9 cellular contexts compared by ENCODE assay signal in genomic region chrX:130402211-130402684, GRCh38. TPM values are rescaled to one million over a fixed set of nuclear protein-coding genes. Genes with fewer than 3 reads are reported as not detected.
A peak's percentile ranks its signal among the peaks of the same experiment; 100 is the strongest.
DNase-seq lines count a peak whose midpoint lies in the region; ATAC-seq and TF ChIP-seq lines count a peak whose summit lies in the region.
"Had no signal": no experiment of that assay in that cellular context is flagged by ENCODE, and none has a peak within 500 bp of the region (broad histone marks: within the 10 kb centered on the region; RNA-seq: fewer than 3 reads in every experiment).

No MANE protein-coding gene starts in this region.

- H3K4me1 ChIP-seq in esophagus squamous epithelium (peaks cover 0 to 19% (median 0%) of the 10 kb centered on the region in 3 donors), psoas muscle (peaks cover 5% of the 10 kb centered on the region)

- CTCF ChIA-PET in RWPE1 (lab: Yijun Ruan, JAX): interaction anchor here (0.7 kb wide), 1 partner anchor 139 kb away, joined by 3 read pairs; no protein-coding TSS in a partner anchor

- 0 to 38% methylated on average over 9 to 10 of the region's 13 CpGs for WGBS in esophagus squamous epithelium, 2 donors
- 0 to 38% (median 1%) methylated on average over 10 to 13 of the region's 13 CpGs for WGBS in psoas muscle, 3 donors

- ATAC-seq in psoas muscle (no peak), HG03439 (IDR thresholded peaks at IDR 0.05; ENCODE audit: unreplicated experiment) (no peak), GM21360 (IDR thresholded peaks at IDR 0.05; ENCODE audit: unreplicated experiment) (no peak)

- H3K27me3 ChIP-seq in esophagus squamous epithelium: no peaks in the 10 kb centered on the region
- peaks cover 0 to 4% (median 0%) of the 10 kb centered on the region in 3 donors for H3K27me3 ChIP-seq in psoas muscle (ENCODE audit: insufficient read depth in 3 of 3, low read length in 2 of 3)

- no peaks in the 10 kb centered on the region for H3K9me3 ChIP-seq in esophagus squamous epithelium
- H3K9me3 ChIP-seq in psoas muscle: no peaks in the 10 kb centered on the region

- peaks cover 0 to 25% (median 0%) of the 10 kb centered on the region in 3 donors for H3K36me3 ChIP-seq in esophagus squamous epithelium
- H3K36me3 ChIP-seq in psoas muscle (ENCODE audit: insufficient read depth in 1 of 2, low read depth in 1 of 2): peaks cover 0 to 20% of the 10 kb centered on the region in 2 donors

- POLR2A ChIA-PET in RWPE1 (lab: Yijun Ruan, JAX; ENCODE audit: low non-redundant PET): no interaction called here

- H3K27ac ChIP-seq in RWPE1 (peak overlapping the region; percentile 56), esophagus squamous epithelium (peak overlapping the region; percentile 76 to 85 (median 82)), psoas muscle (peak overlapping the region; percentile 59)

- intact Hi-C loops in esophagus squamous epithelium (cut with DNase I): no loop called here
- intact Hi-C loops in psoas muscle (cut with DNase I): loop anchor here in 1 of 2 donors (5.0 kb wide), 1 partner anchor 500 kb away; the partner anchor contains the start of gene ENOX2

- DNase-seq in RWPE1 (ENCODE audit: low spot score) (no peak), esophagus squamous epithelium (lab: John Stamatoyannopoulos, UW) (no peak), psoas muscle (no peak), NCI-H69 (lab: John Stamatoyannopoulos, UW) (no peak), GOT3 (lab: John Stamatoyannopoulos, UW) (no peak)

- TF ChIP-seq CTCF in GM12875 (IDR thresholded peaks at IDR 0.05; ENCODE audit: borderline replicate concordance, insufficient read depth, low read depth, low read length): no peak
- TF ChIP-seq CTCF in RWPE1 (conservative IDR thresholded peaks at IDR 0.05; ENCODE audit: low read depth): no peak
- no peak for TF ChIP-seq CTCF in esophagus squamous epithelium (IDR thresholded peaks at IDR 0.05)
- TF ChIP-seq CTCF in psoas muscle (IDR thresholded peaks at IDR 0.05): no peak

- H3K4me3 ChIP-seq in GM12875 (ENCODE audit: low read depth, low read length) (peak overlapping the region; percentile 86), esophagus squamous epithelium (peak overlapping the region; percentile 55 to 80 (median 62)), psoas muscle (peak overlapping the region; percentile 64)

- no peak for TF ChIP-seq POLR2A in esophagus squamous epithelium (IDR thresholded peaks at IDR 0.05)

RNA-seq across cellular contexts. Expression of gene RBMX2, which starts 0.5 kb away (rescaled TPM):
- 10 to 100 TPM in 3 of 4 donors, 1 to 10 TPM in 1; 4.4 to 13.0 (median 11.3) TPM for total RNA-seq in esophagus squamous epithelium
- total RNA-seq in psoas muscle: 10 to 100 TPM in 1 of 4 donors, 1 to 10 TPM in 3; 7.7 to 12.1 (median 8.3) TPM
- 10 to 100 TPM; 11.5 to 16.7 (median 13.9) TPM for polyA plus RNA-seq in psoas muscle

RNA-seq across cellular contexts. Expression of gene GPR119, which starts 16.8 kb away (rescaled TPM):
- not detected for total RNA-seq in esophagus squamous epithelium
- not detected for total RNA-seq in psoas muscle
- not detected for polyA plus RNA-seq in psoas muscle
- total RNA-seq: HT1080 had no signal
